ENCODE assay signal across 20 cellular contexts in the genomic region with DNA sequence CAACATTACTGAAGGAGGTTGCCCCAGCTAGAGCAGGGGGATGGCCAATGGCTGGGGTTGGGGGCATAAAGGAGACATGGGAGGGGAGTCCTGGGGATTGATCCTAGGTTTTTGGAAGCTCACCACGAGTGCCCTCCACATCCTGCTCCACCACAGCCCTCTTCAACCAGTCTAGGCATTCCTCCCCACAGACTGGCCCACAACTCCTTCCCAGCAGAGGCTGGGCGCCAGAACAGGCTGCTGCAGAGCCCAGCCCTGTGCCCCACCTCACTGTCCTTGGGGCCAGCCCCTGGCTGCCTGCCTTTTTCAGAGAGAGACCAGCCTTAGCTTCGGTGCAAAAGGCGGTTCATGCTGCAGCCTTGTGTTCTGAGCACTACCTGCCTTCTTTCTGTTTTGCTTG.
"Had no signal": no experiment of that assay in that cellular context is flagged by ENCODE, and none has a peak within 500 bp of the region (broad histone marks: within the 10 kb centered on the region; RNA-seq: fewer than 3 reads in every experiment).

No MANE protein-coding gene starts in this region.

- H3K27me3 Mint-ChIP-seq: IgD-negative memory B cell had no signal

- H3K27ac Mint-ChIP-seq: IgD-negative memory B cell had no signal

- H3K4me1 Mint-ChIP-seq: IgD-negative memory B cell had no signal

- H3K9me3 ChIP-seq: SJSA1 had no signal

- H3K4me1 ChIP-seq: SJSA1 had no signal

- H3K27me3 ChIP-seq: SJSA1 had no signal

- H3K4me3 ChIP-seq: SJSA1, SK-N-MC had no signal

- H3K36me3 ChIP-seq: SJSA1 had no signal

- H3K9me3 Mint-ChIP-seq: IgD-negative memory B cell had no signal

- DNase-seq: KBM-7, MV-4-11, NCI-H1048, NCI-H1105, NCI-H1417, NCI-H1436 treated with DMSO at 0.1 percent for 48 hours, NCI-H1694, NCI-H187 treated with DMSO at 0.1 percent for 48 hours, NCI-H2029 treated with DMSO at 0.1 percent for 48 hours, NCI-H2227 treated with DMSO at 0.1 percent for 48 hours, NCI-H524, NCI-H526 treated with DMSO at 0.1 percent for 48 hours, NCI-H748 treated with DMSO at 0.1 percent for 48 hours, Right ventricle myocardium superior, RPMI8226, SIG-M5 had no signal

- H3K4me3 Mint-ChIP-seq: IgD-negative memory B cell had no signal

- H3K27ac ChIP-seq: SJSA1, SK-N-MC had no signal

- FAIRE-seq: RCC 7860 had no signal
